Comparison of ENCODE assay signal across 25 cellular contexts in the genomic region with DNA sequence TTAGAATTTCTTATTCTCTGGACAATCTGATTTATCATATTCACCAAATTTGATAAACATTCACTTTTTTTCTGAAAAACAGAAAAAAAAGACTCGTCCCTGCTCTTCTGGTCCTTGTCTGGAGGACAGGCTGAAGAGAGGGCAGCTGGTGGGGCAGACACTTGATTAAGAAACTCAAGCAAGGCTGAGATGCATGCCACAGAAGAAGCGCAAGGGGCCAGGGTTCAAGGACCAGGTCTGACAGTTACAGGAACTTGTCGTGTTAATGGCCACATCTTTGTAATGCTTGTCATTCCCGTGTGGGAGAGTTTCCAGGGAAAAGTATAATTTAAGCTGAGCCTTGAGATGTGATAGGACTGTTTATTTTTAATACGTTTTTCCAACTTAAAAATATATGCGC.
"Had no signal": no experiment of that assay in that cellular context is flagged by ENCODE, and none has a peak within 500 bp of the region (broad histone marks: within the 10 kb centered on the region; RNA-seq: fewer than 3 reads in every experiment).

No MANE protein-coding gene starts in this region.

- H3K36me3 ChIP-seq: colonic mucosa, esophagus squamous epithelium, gastrocnemius medialis, heart right ventricle, left lung, lower lobe of right lung had no signal

- H3K36me3 Mint-ChIP-seq: mesothelial cell of epicardium had no signal

- FAIRE-seq: endometrium, islet of Langerhans, keratinocyte had no signal

- H3K9me3 Mint-ChIP-seq: effector memory CD8-positive, alpha-beta T cell; endodermal cell; mesothelial cell of epicardium had no signal

- H3K27ac Mint-ChIP-seq: effector memory CD8-positive, alpha-beta T cell; endodermal cell; mesothelial cell of epicardium had no signal

- H3K9me3 ChIP-seq: colonic mucosa, esophagus squamous epithelium, gastrocnemius medialis, heart right ventricle, left lung, lower lobe of right lung, mucosa of descending colon had no signal

- H3K4me3 Mint-ChIP-seq: effector memory CD8-positive, alpha-beta T cell; endodermal cell; mesothelial cell of epicardium had no signal

- H3K4me3 ChIP-seq: colonic mucosa, esophagus squamous epithelium, gastrocnemius medialis, heart right ventricle, left lung, lower lobe of right lung, mucosa of descending colon had no signal

- H3K27me3 ChIP-seq: colonic mucosa, esophagus squamous epithelium, gastrocnemius medialis had no signal

- ATAC-seq: effector memory CD8-positive, alpha-beta T cell; esophagus mucosa; gastrocnemius medialis; heart right ventricle; left colon; left lung; left ventricle myocardium superior; lower lobe of right lung; mucosa of descending colon had no signal

- DNase-seq: cerebellar nuclear complex; colonic mucosa; effector CD8-positive, alpha-beta T cell; effector memory CD8-positive, alpha-beta T cell; endodermal cell; erythroblast; esophagus squamous epithelium; foreskin fibroblast; foreskin melanocyte; gastrocnemius medialis; glutamatergic neuron; heart right ventricle; hippocampal formation; left colon; left lung; left ventricle myocardium superior; lower lobe of right lung; mesenchymal stem cell; mucosa of descending colon had no signal

- H3K4me1 ChIP-seq: colonic mucosa, gastrocnemius medialis, left lung, lower lobe of right lung had no signal

- H3K4me1 Mint-ChIP-seq: mesothelial cell of epicardium had no signal

- H3K27ac ChIP-seq: colonic mucosa, epithelial cell of prostate, esophagus squamous epithelium, gastrocnemius medialis, heart right ventricle, left lung, lower lobe of right lung had no signal
